7 cellular contexts compared by ENCODE assay signal in the genomic region with DNA sequence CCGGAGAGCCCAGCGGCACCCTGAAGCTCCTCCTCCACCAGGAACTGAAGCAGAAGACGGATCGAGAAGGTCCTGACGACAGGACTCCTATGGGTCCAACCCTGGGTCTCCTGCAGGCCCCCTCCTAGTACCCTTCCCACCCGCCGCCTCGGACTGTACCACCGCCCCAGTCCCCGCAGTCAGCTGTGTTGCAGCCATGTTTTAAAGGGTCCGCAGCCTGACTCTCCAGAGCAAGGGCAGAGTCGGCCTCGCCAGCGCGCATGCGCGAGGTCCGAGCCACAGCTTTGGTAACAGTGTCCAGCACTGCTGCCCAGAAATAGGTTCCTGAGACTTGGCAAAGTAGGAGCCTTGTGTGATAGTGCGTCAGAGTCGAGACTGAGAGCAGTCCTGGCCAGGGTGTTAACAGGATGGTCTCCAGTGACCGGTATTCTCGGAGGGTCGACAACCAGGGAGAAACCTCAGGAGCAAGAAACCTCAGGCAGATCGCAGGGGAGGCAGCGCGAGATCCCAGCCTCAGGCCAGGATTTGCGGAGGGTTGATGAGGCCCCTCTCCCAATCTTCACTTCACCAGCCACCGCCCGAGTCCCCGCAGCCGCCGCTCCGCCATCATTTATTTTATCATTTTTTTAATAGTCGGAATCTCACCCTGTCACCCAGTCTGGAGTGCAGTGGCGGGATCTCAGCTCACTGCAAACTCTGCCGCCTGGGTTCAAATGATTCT.
A peak's percentile ranks its signal among the peaks of the same experiment; 100 is the strongest.
DNase-seq lines count a peak whose midpoint lies in the region; ATAC-seq and TF ChIP-seq lines count a peak whose summit lies in the region.
"Not testable (repeated sequence)": the region's sequence is repeated elsewhere in the genome, so short reads cannot be mapped to it uniquely, and the experiment has no call there.

No MANE protein-coding gene starts in this region.

- not testable (repeated sequence) for H3K4me3 ChIP-seq in upper lobe of right lung; aorta (ENCODE audit: low read length in 2 of 2)

- DNase-seq in NCI-H1105 (lab: John Stamatoyannopoulos, UW): peak; percentile 6
- peak; percentile 15 for DNase-seq in NCI-H748 treated with DMSO at 0.1 percent for 48 hours (lab: John Stamatoyannopoulos, UW)
- DNase-seq in SK-MEL-5 (ENCODE audit: low read depth, low spot score): peak; percentile 6
- DNase-seq in T47D (ENCODE audit: low read depth in 1 of 2, low spot score in 1 of 2): peak; percentile 62 to 66
- DNase-seq in mesenteric fat pad (ENCODE audit: low spot score): peak; percentile 59
- not testable (repeated sequence) for DNase-seq in upper lobe of right lung, aorta

- peak; percentile 27 for ATAC-seq in upper lobe of right lung
- ATAC-seq in aorta (ENCODE audit: low FRiP score): peak; percentile 46

- not testable (repeated sequence) for TF ChIP-seq CTCF in upper lobe of right lung (IDR thresholded peaks at IDR 0.05)

- not testable (repeated sequence) for H3K9me3 ChIP-seq in upper lobe of right lung; aorta (ENCODE audit: control insufficient read depth, low read length)

- H3K4me1 ChIP-seq in upper lobe of right lung; aorta (ENCODE audit: control insufficient read depth in 1 of 2, insufficient read depth in 2 of 2, low read length in 2 of 2): not testable (repeated sequence)

- H3K27ac ChIP-seq in upper lobe of right lung; aorta (ENCODE audit: low read depth in 1 of 2, low read length in 2 of 2): not testable (repeated sequence)

- in situ Hi-C loops in SK-MEL-5 (cut with HindIII; ENCODE audit: low pct_unique_long_range_greater_than_20kb, low sequenced_read_pairs); T47D (cut with HindIII; ENCODE audit: low pct_unique_long_range_greater_than_20kb, low sequenced_read_pairs): not testable (repeated sequence)

- intact Hi-C loops in upper lobe of right lung (cut with DNase I); aorta (cut with DNase I): not testable (repeated sequence)

- H3K36me3 ChIP-seq in upper lobe of right lung; aorta (ENCODE audit: control insufficient read depth in 1 of 2, insufficient read depth in 2 of 2, low read length in 1 of 2): not testable (repeated sequence)

- 91% methylated on average over 36 of the region's 36 CpGs for WGBS in aorta, 2 donors

- H3K27me3 ChIP-seq in upper lobe of right lung; aorta (ENCODE audit: control insufficient read depth in 1 of 2, insufficient read depth in 2 of 2, low read length in 1 of 2): not testable (repeated sequence)
